8 cellular contexts compared by ENCODE assay signal in the genomic region with DNA sequence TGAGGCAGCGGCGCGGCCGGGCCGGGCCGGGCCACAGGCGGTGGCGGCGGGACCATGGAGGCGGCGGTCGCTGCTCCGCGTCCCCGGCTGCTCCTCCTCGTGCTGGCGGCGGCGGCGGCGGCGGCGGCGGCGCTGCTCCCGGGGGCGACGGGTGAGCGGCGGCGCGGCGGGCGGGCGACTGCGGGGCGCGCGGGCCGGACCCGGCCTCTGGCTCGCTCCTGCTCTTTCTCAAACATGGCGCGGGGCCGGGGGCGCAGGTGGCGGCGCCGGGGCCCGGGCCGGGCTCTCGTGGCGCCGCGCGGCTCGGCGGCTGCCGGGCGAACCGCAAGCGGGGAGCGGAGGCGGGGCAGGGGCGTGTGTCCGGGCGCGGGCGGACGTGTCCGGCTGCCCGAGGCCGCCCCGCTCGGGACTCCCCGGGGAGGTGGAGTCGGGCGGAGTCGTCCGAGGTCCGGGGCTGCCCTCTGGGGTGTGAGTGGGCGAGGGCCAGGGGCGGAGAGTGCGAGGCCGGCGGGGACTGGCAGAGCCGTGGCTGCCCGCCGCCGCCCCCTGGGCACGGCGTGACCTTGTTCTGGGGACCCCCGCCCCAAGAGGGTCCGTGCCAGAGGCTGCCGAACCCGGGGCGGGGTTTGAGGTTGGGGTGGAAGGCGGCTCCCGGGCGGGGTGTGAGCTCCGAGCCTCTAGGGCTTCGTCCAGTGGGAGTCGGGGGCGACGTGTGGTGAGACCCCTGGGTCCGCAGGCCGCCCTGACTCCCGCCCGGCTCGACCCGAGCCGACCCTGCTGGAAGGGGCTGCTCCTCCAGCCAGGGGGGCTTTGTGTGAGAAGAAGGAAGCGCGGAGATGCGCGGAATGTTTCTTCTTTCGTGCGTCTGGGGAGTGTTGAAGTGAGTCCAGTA. TPM values are rescaled to one million over a fixed set of nuclear protein-coding genes. Genes with fewer than 3 reads are reported as not detected.
DNase-seq lines count a peak whose midpoint lies in the region; ATAC-seq and TF ChIP-seq lines count a peak whose summit lies in the region.

No MANE protein-coding gene starts in this region.

- H3K9me3 ChIP-seq in mammary epithelial cell (replicated peaks; ENCODE audit: insufficient read depth, low read length) (no peaks in the 10 kb centered on the region), smooth muscle cell (replicated peaks; ENCODE audit: low read depth) (no peaks in the 10 kb centered on the region)

- dilution Hi-C loops in mammary epithelial cell (cut with HindIII; ENCODE audit: low sequenced_read_pairs): no loop called here

- peak overlapping the region; percentile 94 for H2AFZ ChIP-seq in mammary epithelial cell (ENCODE audit: low read depth, low read length)
- no peak overlapping the region for H2AFZ ChIP-seq in smooth muscle cell (ENCODE audit: low read depth)

- intact Hi-C loops in mammary epithelial cell (cut with micrococcal nuclease): no loop called here

- H3K27ac ChIP-seq in mammary epithelial cell (ENCODE audit: insufficient read depth, low read depth, low read length) (peak overlapping the region; percentile 82), smooth muscle cell (ENCODE audit: low read depth) (peak overlapping the region; percentile 93)

- H3K4me2 ChIP-seq in mammary epithelial cell (ENCODE audit: insufficient read depth, low read depth, low read length) (peak overlapping the region; percentile 87), smooth muscle cell (peak overlapping the region; percentile 96)

- H3K27me3 ChIP-seq in mammary epithelial cell (ENCODE audit: insufficient read depth, low read length) (no peaks in the 10 kb centered on the region), smooth muscle cell (ENCODE audit: low read depth) (no peaks in the 10 kb centered on the region)

- TF ChIP-seq CTCF in mammary epithelial cell (conservative IDR thresholded peaks at IDR 0.05 in 1 of 2, IDR thresholded peaks at IDR 0.05 in 1 of 2; ENCODE audit: extremely low read depth in 1 of 2, insufficient read depth in 1 of 2, low read depth in 1 of 2, low read length in 2 of 2): no peak
- no peak for TF ChIP-seq CTCF in smooth muscle cell (IDR thresholded peaks at IDR 0.05; ENCODE audit: borderline replicate concordance, insufficient read depth, poor library complexity, severe bottlenecking)

- peak overlapping the region; percentile 67 to 90 (median 86) for H3K4me3 ChIP-seq in mammary epithelial cell (replicated peaks in 1 of 3; ENCODE audit: insufficient read depth in 1 of 3, low read depth in 2 of 3, low read length in 3 of 3)
- peak overlapping the region; percentile 91 for H3K4me3 ChIP-seq in smooth muscle cell

- H3K79me2 ChIP-seq in mammary epithelial cell (ENCODE audit: insufficient read depth, low read length): peaks cover 51% of the 10 kb centered on the region
- peaks cover 51% of the 10 kb centered on the region for H3K79me2 ChIP-seq in smooth muscle cell (ENCODE audit: low read depth)

- DNase-seq in GM03348 (ENCODE audit: low spot score) (peak; percentile 94), HT1080 (ENCODE audit: low read depth) (peak; percentile 55), UCSD-AML1 (lab: John Stamatoyannopoulos, UW; ENCODE audit: unreplicated experiment) (peak; percentile 64), mammary epithelial cell (peak; percentile 83), islet precursor cell (peak; percentile 86), smooth muscle cell (lab: John Stamatoyannopoulos, UW; ENCODE audit: unreplicated experiment) (peak; percentile 62), pons (ENCODE audit: low spot score) (no peak)

- H3K4me1 ChIP-seq in mammary epithelial cell (ENCODE audit: insufficient read depth, low read length) (peaks cover 30% of the 10 kb centered on the region), smooth muscle cell (ENCODE audit: low read depth) (peaks cover 48% of the 10 kb centered on the region)

- peaks cover 20% of the 10 kb centered on the region for H3F3A ChIP-seq in smooth muscle cell (ENCODE audit: low read depth)

- H4K20me1 ChIP-seq in mammary epithelial cell (ENCODE audit: insufficient read depth, low read length): no peaks in the 10 kb centered on the region
- peaks cover 48% of the 10 kb centered on the region for H4K20me1 ChIP-seq in smooth muscle cell (ENCODE audit: low read depth)

- 24% methylated on average over 6 of the region's 118 CpGs for WGBS in mammary epithelial cell (ENCODE audit: low coverage, missing lambda C conversion rate)
- WGBS in smooth muscle cell (ENCODE audit: low lambda C conversion rate): under 1% methylated on average over 61 of the region's 118 CpGs

- peak overlapping the region; percentile 91 for H3K9ac ChIP-seq in mammary epithelial cell (ENCODE audit: insufficient read depth, low read length)
- H3K9ac ChIP-seq in smooth muscle cell (ENCODE audit: low read depth): peak overlapping the region; percentile 96

- CTCF ChIA-PET in mammary epithelial cell (lab: Charles Lee; ENCODE audit: low non-redundant PET): no interaction called here

- no peaks in the 10 kb centered on the region for H3K36me3 ChIP-seq in mammary epithelial cell (ENCODE audit: insufficient read depth, low read length)
- no peaks in the 10 kb centered on the region for H3K36me3 ChIP-seq in smooth muscle cell (ENCODE audit: low read depth)

- in situ Hi-C loops in mammary epithelial cell (cut with MboI; ENCODE audit: low sequenced_read_pairs in 2 of 2): no loop called here

- BruUV-seq in mammary epithelial cell (replicated peaks; lab: Mats Ljungman, UMichigan): no TSS peak

- ATAC-seq in GM21515 (IDR thresholded peaks at IDR 0.05; ENCODE audit: unreplicated experiment): peak; percentile 48

RNA-seq across cellular contexts. Expression of gene TGFBR1, which starts 0.5 kb away (rescaled TPM):
- 13.8 and 20.6 TPM in 2 replicates for total RNA-seq in HT1080 (2014; rRNA removed; shearing (Covaris generic))
- polyA plus RNA-seq in HT1080 (2015; cell fraction: cytosol; rRNA removed): 10.8 and 14.4 TPM in 2 replicates
- 9.0 and 9.3 TPM in 2 replicates for polyA plus RNA-seq in HT1080 (2015; cell fraction: nucleus; rRNA removed)
- 100 to 1,000 TPM in 1 of 2 donors, 10 to 100 TPM in 1; 48.2 to 102 TPM for total RNA-seq in mammary epithelial cell
- 20.5 TPM for polyA plus RNA-seq in mammary epithelial cell
- 107 TPM for polyA minus RNA-seq in mammary epithelial cell
- total RNA-seq in smooth muscle cell: 240 and 267 TPM in 2 replicates
- polyA plus RNA-seq in smooth muscle cell: 77.0 and 87.8 TPM in 2 replicates
